In the genomic region with DNA sequence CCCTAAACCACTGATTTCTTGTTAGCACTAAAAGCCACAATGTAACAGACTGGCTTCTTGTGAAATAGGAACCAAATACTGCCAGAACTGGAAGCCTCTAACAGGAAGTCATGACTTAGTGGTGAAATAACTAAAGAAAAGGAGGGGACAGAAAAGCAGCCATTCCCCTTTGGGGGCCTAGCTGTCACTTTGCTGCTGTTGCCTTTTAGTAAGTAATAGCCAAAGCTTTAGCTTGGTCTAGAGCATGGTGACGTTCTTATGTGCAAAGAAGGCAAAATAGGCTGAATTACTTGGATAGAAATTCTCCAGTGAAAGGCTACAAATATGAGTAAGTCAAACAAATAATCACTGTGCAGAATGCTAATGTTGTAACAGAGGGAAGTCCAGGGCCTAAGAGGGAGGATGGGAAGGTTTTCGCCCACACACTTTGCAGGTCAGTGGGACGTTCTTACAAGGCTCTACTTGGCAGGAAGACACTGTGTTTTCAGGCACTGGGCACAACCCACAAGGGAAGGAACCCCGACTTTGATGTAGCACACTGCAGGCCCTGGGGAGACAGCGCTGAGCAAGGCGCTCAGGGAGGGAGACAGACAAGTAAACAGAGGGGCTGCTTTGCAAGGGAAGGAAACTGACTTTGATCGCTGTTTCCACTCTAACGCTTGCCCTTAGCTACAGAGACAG, we compare ENCODE assay signal across 8 cellular contexts. TPM values are rescaled to one million over a fixed set of nuclear protein-coding genes. Genes with fewer than 3 reads are reported as not detected.
DNase-seq lines count a peak whose midpoint lies in the region; ATAC-seq lines count a peak whose summit lies in the region.

No MANE protein-coding gene starts in this region.

- peaks cover 0 to 2% of the 10 kb centered on the region in 2 donors for H3K36me3 Mint-ChIP-seq in stimulated activated naive B cell treated with anti-CD40 and anti-IgM and Interleukin-4, amounts not matched to agents 10 μg/mL and 1 μg/mL and 100 μg/mL, for 72 hours

- H3K9me3 Mint-ChIP-seq in stimulated activated naive B cell treated with anti-CD40 and anti-IgM and Interleukin-4, amounts not matched to agents 10 μg/mL and 1 μg/mL and 100 μg/mL, for 72 hours = peaks cover 0 to 4% of the 10 kb centered on the region in 2 donors

- intact Hi-C loops in left ventricle myocardium superior (cut with micrococcal nuclease) = no loop called here

- ATAC-seq in left ventricle myocardium superior = peak; percentile 29
- ATAC-seq in stimulated activated naive B cell treated with anti-CD40 and anti-IgM and Interleukin-4, amounts not matched to agents 10 μg/mL and 1 μg/mL and 100 μg/mL, for 72 hours (replicated peaks) = peak; percentile 70 to 76
- no peak for ATAC-seq in GM19452 (IDR thresholded peaks at IDR 0.05; ENCODE audit: unreplicated experiment)

- peaks cover 30 to 77% of the 10 kb centered on the region in 2 donors for H3K4me1 Mint-ChIP-seq in stimulated activated naive B cell treated with anti-CD40 and anti-IgM and Interleukin-4, amounts not matched to agents 10 μg/mL and 1 μg/mL and 100 μg/mL, for 72 hours

- peak overlapping the region; percentile 66 for H3K27ac Mint-ChIP-seq in stimulated activated naive B cell treated with anti-CD40 and anti-IgM and Interleukin-4, amounts not matched to agents 10 μg/mL and 1 μg/mL and 100 μg/mL, for 72 hours

- peak overlapping the region; percentile 72 to 77 for H3K4me3 Mint-ChIP-seq in stimulated activated naive B cell treated with anti-CD40 and anti-IgM and Interleukin-4, amounts not matched to agents 10 μg/mL and 1 μg/mL and 100 μg/mL, for 72 hours

- DNase-seq in activated gamma-delta T cell treated with Interleukin-2 at 50 U/mL for 16 hours (peak; percentile 31), activated gamma-delta T cell (lab: John Stamatoyannopoulos, UW) (no peak), left ventricle myocardium superior (peak; percentile 39), NCI-H2081 treated with DMSO at 0.1 percent for 48 hours (lab: John Stamatoyannopoulos, UW) (no peak), OCI-M2 (lab: John Stamatoyannopoulos, UW; ENCODE audit: unreplicated experiment) (no peak)
- peak; percentile 57 for DNase-seq in activated T-cell treated with anti-CD3 and anti-CD28 coated beads, Interleukin-2, amount 50 U/mL, for 1 hour
- no peak for DNase-seq in stimulated activated naive B cell treated with anti-CD40 and anti-IgM and Interleukin-4, amounts not matched to agents 10 μg/mL and 1 μg/mL and 100 μg/mL, for 72 hours

- no peaks in the 10 kb centered on the region for H3K27me3 Mint-ChIP-seq in stimulated activated naive B cell treated with anti-CD40 and anti-IgM and Interleukin-4, amounts not matched to agents 10 μg/mL and 1 μg/mL and 100 μg/mL, for 72 hours

RNA-seq across cellular contexts. Expression of a gene that starts 16.6 kb away (rescaled TPM):
- total RNA-seq in left ventricle myocardium superior = 14.1 TPM

RNA-seq across cellular contexts. Expression of a gene that starts 28.4 kb away (rescaled TPM):
- 24.1 TPM for total RNA-seq in left ventricle myocardium superior

Comparison
In these comparisons a context has a peak if more than half of its experiments do, and no peak if none do; other contexts are left out.
1. DNase-seq: peak in activated gamma-delta T cell treated with Interleukin-2 at 50 U/mL for 16 hours (single experiment), activated T-cell treated with anti-CD3 and anti-CD28 coated beads, Interleukin-2, amount 50 U/mL, for 1 hour (single experiment) and left ventricle myocardium superior (single experiment); none in activated gamma-delta T cell (single experiment), stimulated activated naive B cell treated with anti-CD40 and anti-IgM and Interleukin-4, amounts not matched to agents 10 μg/mL and 1 μg/mL and 100 μg/mL, for 72 hours (single experiment), NCI-H2081 treated with DMSO at 0.1 percent for 48 hours (single experiment) and OCI-M2 (single experiment).